In genomic region chr1:156768610-156769295, GRCh38 we compare ENCODE assay signal across 9 cellular contexts.
A peak's percentile ranks its signal among the peaks of the same experiment; 100 is the strongest.
DNase-seq lines count a peak whose midpoint lies in the region; ATAC-seq, FAIRE-seq and TF ChIP-seq lines count a peak whose summit lies in the region.
"Had no signal": no experiment of that assay in that cellular context is flagged by ENCODE, and none has a peak within 500 bp of the region (broad histone marks: within the 10 kb centered on the region; RNA-seq: fewer than 3 reads in every experiment).

No MANE protein-coding gene starts in this region.

- peak overlapping the region; percentile 90 to 99 (median 97); a peak in 21 of 22 replicates for H3K27ac ChIP-seq in BLaER1 treated with 17β-estradiol and CSF1 and Interleukin-3, amounts not matched to agents 10 nM and 100 nM
- H3K27ac ChIP-seq in epithelial cell of prostate = peak overlapping the region; percentile 88
- peak overlapping the region; percentile 92 for H3K27ac ChIP-seq in neutrophil

- peaks cover 43 to 65% (median 48%) of the 10 kb centered on the region in 10 experiments for H3K4me1 ChIP-seq in BLaER1 treated with 17β-estradiol and CSF1 and Interleukin-3, amounts not matched to agents 10 nM and 100 nM
- H3K4me1 ChIP-seq in Loucy (ENCODE audit: insufficient read depth, low read length, poor library complexity, severe bottlenecking) (peaks cover 57% of the 10 kb centered on the region), neutrophil (ENCODE audit: control insufficient read depth in 1 of 2, insufficient read depth in 1 of 2, low read depth in 1 of 2, low read length in 1 of 2) (peaks cover 33% of the 10 kb centered on the region in 2 experiments)

- peak overlapping the region; percentile 78 to 100 (median 94) for H3K4me2 ChIP-seq in BLaER1 treated with 17β-estradiol and CSF1 and Interleukin-3, amounts not matched to agents 10 nM and 100 nM
- peak overlapping the region; percentile 95 for H3K4me2 ChIP-seq in Loucy (ENCODE audit: low read depth, low read length, poor library complexity, severe bottlenecking)

- H3K36me3 ChIP-seq in BLaER1 treated with 17β-estradiol and CSF1 and Interleukin-3, amounts not matched to agents 10 nM and 100 nM = peaks cover 29 to 45% (median 42%) of the 10 kb centered on the region in 11 experiments
- no peaks in the 10 kb centered on the region for H3K36me3 ChIP-seq in Loucy (ENCODE audit: insufficient read depth, low read length)
- H3K36me3 ChIP-seq in neutrophil = no peaks in the 10 kb centered on the region

- H3K9me3 ChIP-seq in BLaER1 treated with 17β-estradiol and CSF1 and Interleukin-3, amounts not matched to agents 10 nM and 100 nM (replicated peaks in 1 of 11) = no peaks in the 10 kb centered on the region
- H3K9me3 ChIP-seq in Loucy (ENCODE audit: insufficient read depth, low read depth, low read length) = no peaks in the 10 kb centered on the region
- no peaks in the 10 kb centered on the region for H3K9me3 ChIP-seq in neutrophil

- no peak for FAIRE-seq in GM19239 (lab: Jason Lieb, UNC)

- H3F3A ChIP-seq in Loucy (ENCODE audit: low read depth) = no peaks in the 10 kb centered on the region

- no peak for ATAC-seq in HG03342 (IDR thresholded peaks at IDR 0.05; ENCODE audit: unreplicated experiment)

- no peaks in the 10 kb centered on the region for H3K27me3 ChIP-seq in BLaER1 treated with 17β-estradiol and CSF1 and Interleukin-3, amounts not matched to agents 10 nM and 100 nM
- H3K27me3 ChIP-seq in Loucy (ENCODE audit: insufficient read depth, low read length, poor library complexity, severe bottlenecking) (no peaks in the 10 kb centered on the region), neutrophil (no peaks in the 10 kb centered on the region)

- H3K9ac ChIP-seq in BLaER1 treated with 17β-estradiol and CSF1 and Interleukin-3, amounts not matched to agents 10 nM and 100 nM = peak overlapping the region; percentile 93 to 99 (median 98)
- peak overlapping the region; percentile 94 for H3K9ac ChIP-seq in Loucy (ENCODE audit: low read depth, low read length, poor library complexity, severe bottlenecking)

- peak overlapping the region; percentile 83 to 96 (median 90) for H3K4me3 ChIP-seq in BLaER1 treated with 17β-estradiol and CSF1 and Interleukin-3, amounts not matched to agents 10 nM and 100 nM
- H3K4me3 ChIP-seq in Loucy (ENCODE audit: low read length, poor library complexity, severe bottlenecking) (peak overlapping the region; percentile 78), neutrophil (ENCODE audit: low read depth in 1 of 2, low read length in 1 of 2) (peak overlapping the region; percentile 84 to 89)

- no peaks in the 10 kb centered on the region for H3K9me2 ChIP-seq in Loucy (replicated peaks; ENCODE audit: low read depth, low read length)

- DNase-seq in epithelial cell of prostate (ENCODE audit: low read depth, low spot score) (no peak), GM19239 (ENCODE audit: insufficient read length, low spot score) (no peak), NCI-H2029 (lab: John Stamatoyannopoulos, UW) (no peak), dedifferentiated amniotic fluid mesenchymal stem cell (ENCODE audit: extremely low spot score) (no peak)
- DNase-seq: NCI-H524 treated with DMSO at 0.1 percent for 48 hours had no signal

- H2AFZ ChIP-seq in Loucy (ENCODE audit: low read length) = no peak overlapping the region

- H3K79me2 ChIP-seq in Loucy (ENCODE audit: insufficient read depth, low read length) = peaks cover 73% of the 10 kb centered on the region

- peaks cover 26 to 58% (median 51%) of the 10 kb centered on the region in 11 experiments; a peak in 21 of 22 replicates for H4K20me1 ChIP-seq in BLaER1 treated with 17β-estradiol and CSF1 and Interleukin-3, amounts not matched to agents 10 nM and 100 nM
- peaks cover 54% of the 10 kb centered on the region for H4K20me1 ChIP-seq in Loucy (ENCODE audit: insufficient read depth, low read length, poor library complexity, severe bottlenecking)

- no peak for TF ChIP-seq CTCF in Loucy (conservative IDR thresholded peaks at IDR 0.05; ENCODE audit: low read length)
- TF ChIP-seq CTCF in neutrophil (IDR thresholded peaks at IDR 0.05) = no peak
